Comparison of ENCODE assay signal across 14 cellular contexts in the genomic region with DNA sequence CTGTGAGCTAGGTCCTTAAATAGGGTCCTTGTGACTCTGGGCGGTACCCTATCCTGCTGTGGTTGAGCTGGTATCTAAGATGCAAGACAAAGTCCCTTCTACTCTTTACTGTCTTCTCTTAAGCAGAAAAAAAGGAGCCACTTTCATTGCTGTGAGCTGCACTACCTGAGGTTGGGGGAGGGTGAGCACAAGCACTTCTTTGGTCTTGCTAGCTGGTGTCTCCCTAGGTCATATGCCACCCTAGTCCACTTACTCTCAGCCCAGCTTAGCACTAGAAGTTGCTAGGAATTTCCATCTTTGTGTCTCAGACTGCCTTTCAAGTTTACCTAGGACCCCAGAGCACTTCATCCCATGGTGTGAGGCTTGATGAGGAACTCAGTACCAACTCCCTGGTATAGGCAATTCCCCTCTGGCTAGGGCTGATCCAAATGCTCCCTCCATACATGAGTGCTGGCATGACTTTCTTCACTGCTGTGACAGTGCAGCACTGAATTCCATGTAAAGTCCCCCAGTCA.
DNase-seq lines count a peak whose midpoint lies in the region; ATAC-seq and TF ChIP-seq lines count a peak whose summit lies in the region.
"Had no signal": no experiment of that assay in that cellular context is flagged by ENCODE, and none has a peak within 500 bp of the region (broad histone marks: within the 10 kb centered on the region; RNA-seq: fewer than 3 reads in every experiment).

No MANE protein-coding gene starts in this region.

- H3K27ac Mint-ChIP-seq in WTC11 (no peak overlapping the region), endodermal cell (no peak overlapping the region)
- H3K27ac Mint-ChIP-seq: CD4-positive, alpha-beta memory T cell had no signal

- H3K36me3 ChIP-seq in endodermal cell (ENCODE audit: control insufficient read depth, insufficient read depth, low read length) (peaks cover 28% of the 10 kb centered on the region), aorta (ENCODE audit: control insufficient read depth in 1 of 2, insufficient read depth in 2 of 2, low read length in 1 of 2) (no peaks in the 10 kb centered on the region)
- H3K36me3 ChIP-seq: HAP-1 had no signal

- H3K4me3 ChIP-seq in endodermal cell (ENCODE audit: low read length) (no peak overlapping the region), aorta (ENCODE audit: low read length in 2 of 2) (no peak overlapping the region)
- H3K4me3 ChIP-seq: HAP-1 had no signal

- peaks cover 66% of the 10 kb centered on the region for H3K36me3 Mint-ChIP-seq in WTC11
- H3K36me3 Mint-ChIP-seq in endodermal cell (ENCODE audit: low read depth), result peaks cover 63% of the 10 kb centered on the region
- H3K36me3 Mint-ChIP-seq: CD4-positive, alpha-beta memory T cell had no signal

- H3K4me1 ChIP-seq in endodermal cell (ENCODE audit: control insufficient read depth, insufficient read depth, low read length) (no peaks in the 10 kb centered on the region), aorta (ENCODE audit: control insufficient read depth in 1 of 2, insufficient read depth in 2 of 2, low read length in 2 of 2) (no peaks in the 10 kb centered on the region)

- peaks cover 25% of the 10 kb centered on the region for H3K9me3 ChIP-seq in endodermal cell (ENCODE audit: control insufficient read depth, low read length)
- H3K9me3 ChIP-seq in aorta (ENCODE audit: control insufficient read depth, low read length), result no peaks in the 10 kb centered on the region
- H3K9me3 ChIP-seq: HAP-1 had no signal

- intact Hi-C loops in aorta (cut with DNase I), result no loop called here

- H3K9ac ChIP-seq in endodermal cell (ENCODE audit: extremely low read depth, low read length, poor library complexity, severe bottlenecking), result no peak overlapping the region

- H3K27me3 ChIP-seq in endodermal cell (ENCODE audit: control insufficient read depth, insufficient read depth, low read length, poor library complexity, severe bottlenecking) (no peaks in the 10 kb centered on the region), aorta (ENCODE audit: control insufficient read depth in 1 of 2, insufficient read depth in 2 of 2, low read length in 1 of 2) (no peaks in the 10 kb centered on the region)

- H3K27ac ChIP-seq in endodermal cell (ENCODE audit: low read depth, low read length) (no peak overlapping the region), aorta (ENCODE audit: low read depth in 1 of 2, low read length in 2 of 2) (no peak overlapping the region)

- POLR2A ChIA-PET in WTC11 (lab: Charles Lee), result no interaction called here

- 100% methylated on average over 1 of the region's 1 CpG; no CpG with 5 or more reads in 1 of the 2 experiments for WGBS in endodermal cell (ENCODE audit: insufficient coverage in 1 of 2, insufficient read length in 1 of 2), 2 experiments
- 82 to 94% methylated on average over 1 of the region's 1 CpG for WGBS in aorta, 2 donors

- TF ChIP-seq CTCF in WTC11 (IDR thresholded peaks at IDR 0.05) (no peak), endodermal cell (conservative IDR thresholded peaks at IDR 0.05) (no peak)

- peaks cover 35% of the 10 kb centered on the region for H3K4me1 Mint-ChIP-seq in WTC11
- peaks cover 13% of the 10 kb centered on the region for H3K4me1 Mint-ChIP-seq in endodermal cell
- H3K4me1 Mint-ChIP-seq: CD4-positive, alpha-beta memory T cell had no signal

- no peak for DNase-seq in WTC11 (ENCODE audit: low spot score)
- peak; percentile 55 for DNase-seq in endodermal cell
- DNase-seq in aorta, result no peak
- DNase-seq: C1 segment of cervical spinal cord; Calu3; CD4-positive, alpha-beta memory T cell; COR-L47; DMS53; DMS79 treated with DMSO at 0.1 percent for 48 hours; GF-D8 had no signal

- H3K4me3 Mint-ChIP-seq in WTC11 (no peak overlapping the region), endodermal cell (no peak overlapping the region)
- H3K4me3 Mint-ChIP-seq: CD4-positive, alpha-beta memory T cell had no signal

- peak; percentile 65 for ATAC-seq in WTC11
- peak; percentile 15 for ATAC-seq in aorta (ENCODE audit: low FRiP score)
- ATAC-seq in HG03520 (IDR thresholded peaks at IDR 0.05; ENCODE audit: unreplicated experiment), result no peak
- ATAC-seq in GM18861 (IDR thresholded peaks at IDR 0.05; ENCODE audit: unreplicated experiment), result no peak
- no peak for ATAC-seq in GM21367 (IDR thresholded peaks at IDR 0.05; ENCODE audit: unreplicated experiment)

- H3K9me3 Mint-ChIP-seq in WTC11 (peaks cover 48% of the 10 kb centered on the region), endodermal cell (peaks cover 56% of the 10 kb centered on the region)

- CTCF ChIA-PET in WTC11 (lab: Charles Lee), result no interaction called here

- H3K27me3 Mint-ChIP-seq in WTC11 (ENCODE audit: low read depth) (peaks cover 25% of the 10 kb centered on the region), endodermal cell (ENCODE audit: insufficient read depth) (no peaks in the 10 kb centered on the region)
- H3K27me3 Mint-ChIP-seq: CD4-positive, alpha-beta memory T cell had no signal

TF ChIP-seq in WTC11, 78 proteins besides CTCF, POLR2A, EP300 and RAD21:
- no peak for TF ChIP-seq MXD4 (CRISPR knock-in tag; IDR thresholded peaks at IDR 0.05; ENCODE audit: borderline replicate concordance)
- TF ChIP-seq AR (CRISPR knock-in tag; IDR thresholded peaks at IDR 0.05), result 0 out of 2 replicates have a peak, but pooled peaks have one; percentile 11

Comparison
In these comparisons a context has a peak if more than half of its experiments do, and no peak if none do; other contexts are left out.
1. ATAC-seq: peak in WTC11 (single experiment) and aorta (single experiment); none in HG03520 (single experiment), GM18861 (single experiment) and GM21367 (single experiment).